ENCODE assay signal across 1 cellular context in the genomic region with DNA sequence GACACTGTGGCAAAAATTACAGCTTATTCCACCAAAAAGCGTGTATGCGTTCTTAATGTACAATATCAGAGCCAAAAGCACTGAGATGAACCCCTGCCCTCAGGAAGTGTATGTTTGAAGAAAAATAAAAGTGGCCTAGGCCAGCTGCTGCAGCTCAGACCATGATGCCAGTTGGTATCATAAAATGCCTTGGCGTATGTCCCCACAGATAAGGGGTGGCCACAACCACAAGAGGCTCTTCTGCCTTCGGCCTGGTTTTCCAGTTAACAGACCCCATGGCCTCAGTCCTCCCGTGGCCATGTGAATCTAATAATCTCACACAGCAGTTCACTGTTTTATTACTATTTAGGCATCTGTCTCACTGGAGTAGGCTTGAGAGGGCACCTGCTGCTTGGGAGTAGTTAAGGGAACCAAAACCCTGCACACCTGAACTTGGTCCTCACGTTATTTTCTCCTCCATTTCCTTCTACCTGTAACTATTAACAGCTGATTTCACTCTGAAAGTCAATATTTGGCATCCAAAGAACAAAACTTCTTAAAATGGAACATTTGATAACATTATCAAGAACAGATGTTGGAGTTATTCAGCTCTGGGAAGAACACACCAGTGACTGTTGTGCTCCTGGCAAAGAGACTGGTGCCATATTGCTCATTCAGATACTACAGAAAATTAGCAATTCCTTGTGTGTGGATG.
TF ChIP-seq lines count a peak whose summit lies in the region.

No MANE protein-coding gene starts in this region.

TF ChIP-seq in GM12878, 131 proteins besides CTCF, POLR2A, EP300 and RAD21 (continued from another document):
- TF ChIP-seq, protein P1, sequence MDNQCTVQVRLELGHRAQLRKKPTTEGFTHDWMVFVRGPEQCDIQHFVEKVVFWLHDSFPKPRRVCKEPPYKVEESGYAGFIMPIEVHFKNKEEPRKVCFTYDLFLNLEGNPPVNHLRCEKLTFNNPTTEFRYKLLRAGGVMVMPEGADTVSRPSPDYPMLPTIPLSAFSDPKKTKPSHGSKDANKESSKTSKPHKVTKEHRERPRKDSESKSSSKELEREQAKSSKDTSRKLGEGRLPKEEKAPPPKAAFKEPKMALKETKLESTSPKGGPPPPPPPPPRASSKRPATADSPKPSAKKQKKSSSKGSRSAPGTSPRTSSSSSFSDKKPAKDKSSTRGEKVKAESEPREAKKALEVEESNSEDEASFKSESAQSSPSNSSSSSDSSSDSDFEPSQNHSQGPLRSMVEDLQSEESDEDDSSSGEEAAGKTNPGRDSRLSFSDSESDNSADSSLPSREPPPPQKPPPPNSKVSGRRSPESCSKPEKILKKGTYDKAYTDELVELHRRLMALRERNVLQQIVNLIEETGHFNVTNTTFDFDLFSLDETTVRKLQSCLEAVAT (IDR thresholded peaks at IDR 0.05), result no peak
- TF ChIP-seq TCF12 (IDR thresholded peaks at IDR 0.05; ENCODE audit: low read depth, low read length) (no peak), POU2F2 (IDR thresholded peaks at IDR 0.05; ENCODE audit: borderline replicate concordance, low read depth, low read length) (no peak), SIX5 (IDR thresholded peaks at IDR 0.05; ENCODE audit: low read depth, low read length, severe bottlenecking) (no peak), MYC (IDR thresholded peaks at IDR 0.05; ENCODE audit: insufficient read depth, insufficient read length, insufficient replicate concordance, low read length, severe bottlenecking) (no peak), ZBED1 (IDR thresholded peaks at IDR 0.05; ENCODE audit: borderline replicate concordance) (no peak)
- TF ChIP-seq, protein P2, sequence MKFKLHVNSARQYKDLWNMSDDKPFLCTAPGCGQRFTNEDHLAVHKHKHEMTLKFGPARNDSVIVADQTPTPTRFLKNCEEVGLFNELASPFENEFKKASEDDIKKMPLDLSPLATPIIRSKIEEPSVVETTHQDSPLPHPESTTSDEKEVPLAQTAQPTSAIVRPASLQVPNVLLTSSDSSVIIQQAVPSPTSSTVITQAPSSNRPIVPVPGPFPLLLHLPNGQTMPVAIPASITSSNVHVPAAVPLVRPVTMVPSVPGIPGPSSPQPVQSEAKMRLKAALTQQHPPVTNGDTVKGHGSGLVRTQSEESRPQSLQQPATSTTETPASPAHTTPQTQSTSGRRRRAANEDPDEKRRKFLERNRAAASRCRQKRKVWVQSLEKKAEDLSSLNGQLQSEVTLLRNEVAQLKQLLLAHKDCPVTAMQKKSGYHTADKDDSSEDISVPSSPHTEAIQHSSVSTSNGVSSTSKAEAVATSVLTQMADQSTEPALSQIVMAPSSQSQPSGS (IDR thresholded peaks at IDR 0.05; ENCODE audit: low read length), result no peak
